Comparison of ENCODE assay signal across 33 cellular contexts in the genomic region with DNA sequence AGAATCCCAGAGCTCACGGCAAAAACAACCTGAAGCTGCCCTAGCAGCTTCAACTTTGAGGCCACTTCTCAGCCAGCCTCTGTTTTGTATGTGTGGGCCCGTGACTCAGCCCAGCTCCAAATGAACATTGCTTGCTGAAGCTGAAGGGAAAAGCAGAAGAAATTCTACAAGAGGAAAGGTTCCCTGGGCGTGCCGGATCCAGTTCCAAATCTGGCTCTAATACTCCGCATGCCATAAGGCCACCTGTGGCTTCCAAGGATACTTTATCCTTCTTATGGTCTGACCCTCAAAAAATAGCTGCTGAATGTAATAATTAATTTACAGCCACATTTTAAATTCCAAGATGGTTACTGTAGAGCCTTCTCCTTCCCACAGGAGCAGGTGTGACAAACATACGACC. TPM values are rescaled to one million over a fixed set of nuclear protein-coding genes. Genes with fewer than 3 reads are reported as not detected.
DNase-seq lines count a peak whose midpoint lies in the region; ATAC-seq, FAIRE-seq and TF ChIP-seq lines count a peak whose summit lies in the region.
"Had no signal": no experiment of that assay in that cellular context is flagged by ENCODE, and none has a peak within 500 bp of the region (broad histone marks: within the 10 kb centered on the region; RNA-seq: fewer than 3 reads in every experiment).

No MANE protein-coding gene starts in this region.

- POLR2A ChIA-PET in activated CD8-positive, alpha-beta T cell treated with anti-CD3 and anti-CD28 coated beads for 36 hours (lab: Charles Lee): interaction anchor here (0.7 to 2.1 kb wide), 2 partner anchors 34 to 341 kb away, joined by 3 to 8 read pairs; no protein-coding TSS in a partner anchor

- H3K9me3 ChIP-seq in astrocyte (ENCODE audit: insufficient read depth, low read depth, low read length) (no peaks in the 10 kb centered on the region), tibial artery (no peaks in the 10 kb centered on the region)
- H3K9me3 ChIP-seq: BLaER1, body of pancreas, HAP-1, MG63, SK-N-SH had no signal

- no peak overlapping the region for H3K4me3 ChIP-seq in astrocyte (ENCODE audit: insufficient read depth, low read depth, low read length)
- H3K4me3 ChIP-seq in tibial artery: no peak overlapping the region
- H3K4me3 ChIP-seq: BLaER1, body of pancreas, HAP-1, MG63 had no signal

- peak overlapping the region; percentile 24 for H3K27ac ChIP-seq in astrocyte (ENCODE audit: low read depth, low read length)
- H3K27ac ChIP-seq in tibial artery: peak overlapping the region; percentile 12 to 84
- H3K27ac ChIP-seq: BLaER1, body of pancreas had no signal

- no peak overlapping the region for H3K9ac ChIP-seq in astrocyte (ENCODE audit: low read length)
- H3K9ac ChIP-seq: BLaER1, SK-N-SH had no signal

- no peaks in the 10 kb centered on the region for H4K20me1 ChIP-seq in astrocyte (ENCODE audit: insufficient read depth, low read length)
- H4K20me1 ChIP-seq: BLaER1 had no signal

- H3K36me3 Mint-ChIP-seq in astrocyte (ENCODE audit: low read depth, unreplicated experiment): peaks cover 7% of the 10 kb centered on the region
- no peaks in the 10 kb centered on the region for H3K36me3 Mint-ChIP-seq in activated CD8-positive, alpha-beta T cell treated with anti-CD3 and anti-CD28 coated beads for 36 hours (ENCODE audit: low read depth)
- H3K36me3 Mint-ChIP-seq: naive B cell had no signal

- DNase-seq in HK-2 (ENCODE audit: unreplicated experiment): peak; percentile 30
- DNase-seq in astrocyte (ENCODE audit: low read depth): peak; percentile 59
- DNase-seq in islet precursor cell: peak; percentile 55
- DNase-seq in tibial artery: no peak
- DNase-seq in DMS79 (lab: John Stamatoyannopoulos, UW): no peak
- DNase-seq in activated CD8-positive, alpha-beta T cell treated with anti-CD3 and anti-CD28 coated beads for 36 hours: no peak
- DNase-seq: activated CD8-positive, alpha-beta memory T cell treated with anti-CD3 and anti-CD28 coated beads, Interleukin-2, amount 10 ng/mL, durations not matched to agents 7 days and 5 days; activated gamma-delta T cell treated with Interleukin-2 at 50 U/mL for 16 hours; activated T-cell treated with anti-CD3 and anti-CD28 coated beads, Interleukin-2, amount 50 U/mL, for 4 hours; body of pancreas; cerebellar nuclear complex; COR-L47; kidney; MG63; naive B cell; NCI-H1105 treated with DMSO at 0.1 percent for 48 hours; NCI-H187 treated with DMSO at 0.1 percent for 48 hours; NCI-H524 treated with DMSO at 0.1 percent for 48 hours; OCI-M1; stimulated activated CD4-positive, alpha-beta T cell treated with anti-CD3 and anti-CD28 coated beads, Interleukin-4, amount 100 ng/mL, for 24 hours; trophoblast cell had no signal

- ATAC-seq in activated CD8-positive, alpha-beta T cell treated with anti-CD3 and anti-CD28 coated beads for 36 hours: no peak
- ATAC-seq in HG03175 (IDR thresholded peaks at IDR 0.05; ENCODE audit: unreplicated experiment) (no peak), HG03280 (IDR thresholded peaks at IDR 0.05; ENCODE audit: unreplicated experiment) (no peak)
- ATAC-seq: activated CD8-positive, alpha-beta memory T cell treated with anti-CD3 and anti-CD28 coated beads, Interleukin-2, amount 10 ng/mL, durations not matched to agents 7 days and 5 days; activated T-cell treated with anti-CD3 and anti-CD28 coated beads, Interleukin-2, amount 50 U/mL, for 4 hours; body of pancreas; sciatic nerve had no signal

- no peak overlapping the region for H2AFZ ChIP-seq in astrocyte (ENCODE audit: low read depth, low read length)

- no peak overlapping the region for H3K4me3 Mint-ChIP-seq in astrocyte (ENCODE audit: unreplicated experiment)
- no peak overlapping the region for H3K4me3 Mint-ChIP-seq in activated CD8-positive, alpha-beta T cell treated with anti-CD3 and anti-CD28 coated beads for 36 hours
- H3K4me3 Mint-ChIP-seq: activated CD8-positive, alpha-beta memory T cell treated with anti-CD3 and anti-CD28 coated beads, Interleukin-2, amount 10 ng/mL, durations not matched to agents 7 days and 5 days; activated T-cell treated with anti-CD3 and anti-CD28 coated beads, Interleukin-2, amount 50 U/mL, for 4 hours; naive B cell had no signal

- intact Hi-C loops in tibial artery (cut with DNase I; ENCODE audit: low total_unique reads): no loop called here
- intact Hi-C loops in activated CD8-positive, alpha-beta T cell treated with anti-CD3 and anti-CD28 coated beads for 36 hours (cut with micrococcal nuclease): no loop called here

- no peaks in the 10 kb centered on the region for H3K27me3 Mint-ChIP-seq in astrocyte (ENCODE audit: low read depth, unreplicated experiment)
- H3K27me3 Mint-ChIP-seq in activated CD8-positive, alpha-beta T cell treated with anti-CD3 and anti-CD28 coated beads for 36 hours: no peaks in the 10 kb centered on the region
- H3K27me3 Mint-ChIP-seq: activated CD8-positive, alpha-beta memory T cell treated with anti-CD3 and anti-CD28 coated beads, Interleukin-2, amount 10 ng/mL, durations not matched to agents 7 days and 5 days; naive B cell; progenitor cell of endocrine pancreas had no signal

- no peak for FAIRE-seq in astrocyte (lab: Jason Lieb, UNC)
- FAIRE-seq: kidney, TTC549 had no signal

- H3K27me3 ChIP-seq in astrocyte (ENCODE audit: insufficient read depth, low read length) (no peaks in the 10 kb centered on the region), tibial artery (no peaks in the 10 kb centered on the region)
- H3K27me3 ChIP-seq: BLaER1, body of pancreas, MG63 had no signal

- no peak overlapping the region for H3K27ac Mint-ChIP-seq in astrocyte (ENCODE audit: unreplicated experiment)
- no peak overlapping the region for H3K27ac Mint-ChIP-seq in activated CD8-positive, alpha-beta T cell treated with anti-CD3 and anti-CD28 coated beads for 36 hours
- H3K27ac Mint-ChIP-seq: activated CD8-positive, alpha-beta memory T cell treated with anti-CD3 and anti-CD28 coated beads, Interleukin-2, amount 10 ng/mL, durations not matched to agents 7 days and 5 days; progenitor cell of endocrine pancreas had no signal

- peaks cover 2% of the 10 kb centered on the region for H3K9me3 Mint-ChIP-seq in astrocyte (ENCODE audit: unreplicated experiment)
- peaks cover 7% of the 10 kb centered on the region for H3K9me3 Mint-ChIP-seq in activated CD8-positive, alpha-beta T cell treated with anti-CD3 and anti-CD28 coated beads for 36 hours

- H3K4me1 Mint-ChIP-seq in astrocyte (ENCODE audit: low read depth, unreplicated experiment): peaks cover 48% of the 10 kb centered on the region
- peaks cover 51% of the 10 kb centered on the region for H3K4me1 Mint-ChIP-seq in activated CD8-positive, alpha-beta T cell treated with anti-CD3 and anti-CD28 coated beads for 36 hours (ENCODE audit: low read depth)

- CTCF ChIA-PET in activated CD8-positive, alpha-beta T cell treated with anti-CD3 and anti-CD28 coated beads for 36 hours (lab: Charles Lee): interaction anchor here (0.6 to 2.8 kb wide), 5 partner anchors 12 to 1086 kb away, joined by 3 to 21 read pairs (median 3); no protein-coding TSS in a partner anchor

- H3K79me2 ChIP-seq in astrocyte (ENCODE audit: insufficient read depth, low read length): no peaks in the 10 kb centered on the region

- H3K36me3 ChIP-seq in astrocyte (ENCODE audit: insufficient read depth, low read length): no peaks in the 10 kb centered on the region
- no peaks in the 10 kb centered on the region for H3K36me3 ChIP-seq in tibial artery
- H3K36me3 ChIP-seq: HAP-1, MG63 had no signal

- TF ChIP-seq CTCF in astrocyte (IDR thresholded peaks at IDR 0.05; ENCODE audit: insufficient read depth, low read depth, low read length) (no peak), tibial artery (IDR thresholded peaks at IDR 0.05) (no peak)
- TF ChIP-seq CTCF in activated CD8-positive, alpha-beta T cell treated with anti-CD3 and anti-CD28 coated beads for 36 hours (IDR thresholded peaks at IDR 0.05): no peak

- H3K4me1 ChIP-seq in astrocyte (ENCODE audit: insufficient read depth, low read length) (peaks cover 49% of the 10 kb centered on the region), tibial artery (peaks cover 5 to 72% (median 37%) of the 10 kb centered on the region in 4 donors)
- H3K4me1 ChIP-seq: HAP-1 had no signal

- peak overlapping the region; percentile 8 for H3K4me2 ChIP-seq in astrocyte (ENCODE audit: low read length)
- H3K4me2 ChIP-seq: BLaER1, SK-N-SH had no signal

RNA-seq across cellular contexts. Expression of a gene that starts 24.3 kb away (rescaled TPM):
- total RNA-seq in astrocyte: 23.7 and 32.8 TPM in 2 replicates
- under 1 TPM; 0.74 to 0.90 TPM for total RNA-seq in activated CD8-positive, alpha-beta T cell treated with anti-CD3 and anti-CD28 coated beads for 36 hours
- total RNA-seq: G401 had no signal

RNA-seq across cellular contexts. Expression of a gene that starts 35.4 kb away (rescaled TPM):
- not detected in 2 replicates for total RNA-seq in astrocyte
- not detected for total RNA-seq in activated CD8-positive, alpha-beta T cell treated with anti-CD3 and anti-CD28 coated beads for 36 hours
- total RNA-seq: activated CD8-positive, alpha-beta memory T cell treated with anti-CD3 and anti-CD28 coated beads, Interleukin-2, amount 10 ng/mL, durations not matched to agents 7 days and 5 days; activated T-cell treated with anti-CD3 and anti-CD28 coated beads, Interleukin-2, amount 50 U/mL, for 4 hours; body of pancreas; G401; HT-29; kidney; liver; progenitor cell of endocrine pancreas; sciatic nerve; T-helper 1 cell treated with Interleukin-12 subunit alpha and Interleukin-12 subunit beta and Interleukin-4 antibody, amounts not matched to agents 30 ng/mL and 1 ng/mL, for 36 hours had no signal

Comparison
In these comparisons a context has a peak if more than half of its experiments do, and no peak if none do; other contexts are left out.
1. DNase-seq: peak in HK-2 (single experiment), astrocyte (single experiment) and islet precursor cell (single experiment); none in tibial artery (0 of 2), DMS79 (single experiment) and activated CD8-positive, alpha-beta T cell treated with anti-CD3 and anti-CD28 coated beads for 36 hours (single experiment).
2. RNA of a gene that starts 24.3 kb away (total RNA-seq): 23.7 to 32.8 TPM in astrocyte; 0.74 to 0.90 TPM in activated CD8-positive, alpha-beta T cell treated with anti-CD3 and anti-CD28 coated beads for 36 hours; every median in the first group is over 10 times any median in the second.